In the genomic region with DNA sequence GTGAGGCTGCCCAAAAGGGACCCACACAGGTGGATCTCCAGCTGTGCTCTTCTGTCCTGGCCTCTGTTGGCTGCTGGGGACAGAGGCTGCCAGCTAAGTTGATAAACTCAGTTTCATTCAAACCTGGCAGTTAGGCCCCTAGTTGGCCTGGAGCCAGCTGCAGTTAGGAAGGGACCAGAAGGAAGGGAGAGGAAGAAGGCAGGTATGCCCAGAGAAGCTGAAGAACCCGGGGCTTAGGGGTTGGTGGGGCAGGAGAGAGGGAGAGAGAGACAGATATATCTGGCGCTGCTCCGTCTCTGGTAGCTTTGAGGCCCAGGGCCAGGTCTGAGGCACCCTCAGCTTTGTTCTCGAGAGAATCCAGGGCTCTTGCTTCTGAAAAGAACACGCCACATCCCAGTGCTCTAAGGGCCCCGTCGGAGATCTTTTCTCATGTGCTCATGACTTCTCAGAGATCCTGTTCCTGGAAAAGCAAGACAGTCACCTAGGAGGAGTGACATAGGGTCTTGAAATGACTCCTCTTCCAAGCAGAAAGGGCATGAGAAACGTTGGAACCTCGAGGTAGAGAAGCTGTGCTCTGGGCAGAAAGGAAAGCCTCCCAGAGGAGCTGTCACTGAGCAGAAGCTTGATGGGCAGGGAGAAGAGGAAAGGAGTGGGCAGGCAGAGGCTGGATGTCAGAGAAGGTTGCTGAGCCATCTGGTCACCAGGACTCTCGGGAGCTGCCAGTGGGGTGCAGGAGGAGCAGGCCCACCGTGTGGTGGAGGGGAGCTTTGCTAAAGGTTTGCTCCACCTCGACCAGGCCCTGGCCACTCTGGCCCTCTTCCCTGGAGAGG, we compare ENCODE assay signal across 2 cellular contexts.
A peak's percentile ranks its signal among the peaks of the same experiment; 100 is the strongest.
TF ChIP-seq lines count a peak whose summit lies in the region.

No MANE protein-coding gene starts in this region.

TF ChIP-seq in Ishikawa, 13 proteins besides CTCF, POLR2A, EP300 and RAD21:
- TF ChIP-seq CREB1 (IDR thresholded peaks at IDR 0.05; ENCODE audit: low read depth) (no peak), REST (IDR thresholded peaks at IDR 0.05; ENCODE audit: low read depth) (no peak), USF1 (IDR thresholded peaks at IDR 0.05) (no peak), NFIC (IDR thresholded peaks at IDR 0.05) (peak; percentile 22; the same call in 1 of the 2 replicates), TAF1 (IDR thresholded peaks at IDR 0.05; ENCODE audit: low read depth) (no peak), ZBTB7A (IDR thresholded peaks at IDR 0.05; ENCODE audit: low read depth) (no peak), MAX (IDR thresholded peaks at IDR 0.05) (no peak), YY1 (IDR thresholded peaks at IDR 0.05; ENCODE audit: low read depth) (no peak)
TF ChIP-seq in Ishikawa: peak in this region for 1.

TF ChIP-seq in K562, 482 proteins besides CTCF, POLR2A, EP300 and RAD21 (continues in another document):
- TF ChIP-seq SIRT6 (IDR thresholded peaks at IDR 0.05; ENCODE audit: low read depth, low read length) (no peak), TFAM (CRISPR knock-in tag; conservative IDR thresholded peaks at IDR 0.05) (no peak), TEAD1 (CRISPR knock-in tag; IDR thresholded peaks at IDR 0.05) (no peak), DDX20 (tag; IDR thresholded peaks at IDR 0.05; ENCODE audit: low read depth) (no peak), CXXC5 (CRISPR knock-in tag; IDR thresholded peaks at IDR 0.05) (peak; percentile 53), ZNF175 (CRISPR knock-in tag; IDR thresholded peaks at IDR 0.05; ENCODE audit: low read depth) (0 out of 2 replicates have a peak, but pooled peaks have one; percentile 38), ZNF354B (CRISPR knock-in tag; IDR thresholded peaks at IDR 0.05) (no peak), ZNF584 (CRISPR knock-in tag; IDR thresholded peaks at IDR 0.05; ENCODE audit: low read depth) (0 out of 2 replicates have a peak, but pooled peaks have one; percentile 11), NFRKB (IDR thresholded peaks at IDR 0.05; ENCODE audit: low read depth) (0 out of 2 replicates have a peak, but pooled peaks have one; percentile 64), REST (CRISPR knock-in tag; IDR thresholded peaks at IDR 0.05; ENCODE audit: low read depth) (no peak), RBBP5 (IDR thresholded peaks at IDR 0.05; ENCODE audit: borderline replicate concordance, insufficient read depth, low read length, poor library complexity, severe bottlenecking) (no peak), NFIX (CRISPR knock-in tag; IDR thresholded peaks at IDR 0.05; ENCODE audit: low read depth) (0 out of 2 replicates have a peak, but pooled peaks have one; percentile 5), ZNF592 (IDR thresholded peaks at IDR 0.05) (peak; percentile 93), FOXA3 (CRISPR knock-in tag; conservative IDR thresholded peaks at IDR 0.05 in 1 of 2, IDR thresholded peaks at IDR 0.05 in 1 of 2) (no peak), JUN (IDR thresholded peaks at IDR 0.05; ENCODE audit: borderline replicate concordance, low read depth, low read length) (no peak), JUN (CRISPR knock-in tag; IDR thresholded peaks at IDR 0.05; ENCODE audit: borderline replicate concordance) (no peak), ARNT (IDR thresholded peaks at IDR 0.05) (0 out of 4 replicates have a peak, but pooled peaks of 1 of the 2 experiments have one; percentile 25), FOXJ3 (CRISPR knock-in tag; IDR thresholded peaks at IDR 0.05) (no peak), GTF3C2 (IDR thresholded peaks at IDR 0.05; ENCODE audit: borderline replicate concordance, extremely low read depth, insufficient read length) (no peak), XRCC3 (IDR thresholded peaks at IDR 0.05) (no peak), POLR2AphosphoS5 (IDR thresholded peaks at IDR 0.05; ENCODE audit: control insufficient read depth, insufficient read depth, low read depth, low read length) (no peak), NR4A1 (CRISPR knock-in tag; IDR thresholded peaks at IDR 0.05) (no peak), NR4A1 (tag; IDR thresholded peaks at IDR 0.05) (0 out of 2 replicates have a peak, but pooled peaks have one; percentile 31)
- TF ChIP-seq, protein P1, sequence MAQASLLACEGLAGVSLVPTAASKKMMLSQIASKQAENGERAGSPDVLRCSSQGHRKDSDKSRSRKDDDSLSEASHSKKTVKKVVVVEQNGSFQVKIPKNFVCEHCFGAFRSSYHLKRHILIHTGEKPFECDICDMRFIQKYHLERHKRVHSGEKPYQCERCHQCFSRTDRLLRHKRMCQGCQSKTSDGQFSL (CRISPR knock-in tag; IDR thresholded peaks at IDR 0.05), result no peak
- TF ChIP-seq, protein P1 (tag; IDR thresholded peaks at IDR 0.05), result 0 out of 4 replicates have a peak, but pooled peaks of 1 of the 2 experiments have one; percentile 63
- TF ChIP-seq, protein P2, sequence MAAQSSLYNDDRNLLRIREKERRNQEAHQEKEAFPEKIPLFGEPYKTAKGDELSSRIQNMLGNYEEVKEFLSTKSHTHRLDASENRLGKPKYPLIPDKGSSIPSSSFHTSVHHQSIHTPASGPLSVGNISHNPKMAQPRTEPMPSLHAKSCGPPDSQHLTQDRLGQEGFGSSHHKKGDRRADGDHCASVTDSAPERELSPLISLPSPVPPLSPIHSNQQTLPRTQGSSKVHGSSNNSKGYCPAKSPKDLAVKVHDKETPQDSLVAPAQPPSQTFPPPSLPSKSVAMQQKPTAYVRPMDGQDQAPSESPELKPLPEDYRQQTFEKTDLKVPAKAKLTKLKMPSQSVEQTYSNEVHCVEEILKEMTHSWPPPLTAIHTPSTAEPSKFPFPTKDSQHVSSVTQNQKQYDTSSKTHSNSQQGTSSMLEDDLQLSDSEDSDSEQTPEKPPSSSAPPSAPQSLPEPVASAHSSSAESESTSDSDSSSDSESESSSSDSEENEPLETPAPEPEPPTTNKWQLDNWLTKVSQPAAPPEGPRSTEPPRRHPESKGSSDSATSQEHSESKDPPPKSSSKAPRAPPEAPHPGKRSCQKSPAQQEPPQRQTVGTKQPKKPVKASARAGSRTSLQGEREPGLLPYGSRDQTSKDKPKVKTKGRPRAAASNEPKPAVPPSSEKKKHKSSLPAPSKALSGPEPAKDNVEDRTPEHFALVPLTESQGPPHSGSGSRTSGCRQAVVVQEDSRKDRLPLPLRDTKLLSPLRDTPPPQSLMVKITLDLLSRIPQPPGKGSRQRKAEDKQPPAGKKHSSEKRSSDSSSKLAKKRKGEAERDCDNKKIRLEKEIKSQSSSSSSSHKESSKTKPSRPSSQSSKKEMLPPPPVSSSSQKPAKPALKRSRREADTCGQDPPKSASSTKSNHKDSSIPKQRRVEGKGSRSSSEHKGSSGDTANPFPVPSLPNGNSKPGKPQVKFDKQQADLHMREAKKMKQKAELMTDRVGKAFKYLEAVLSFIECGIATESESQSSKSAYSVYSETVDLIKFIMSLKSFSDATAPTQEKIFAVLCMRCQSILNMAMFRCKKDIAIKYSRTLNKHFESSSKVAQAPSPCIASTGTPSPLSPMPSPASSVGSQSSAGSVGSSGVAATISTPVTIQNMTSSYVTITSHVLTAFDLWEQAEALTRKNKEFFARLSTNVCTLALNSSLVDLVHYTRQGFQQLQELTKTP (IDR thresholded peaks at IDR 0.05; ENCODE audit: low read depth in 1 of 2, partially characterized antibody in 2 of 2), result no peak
- TF ChIP-seq, protein P3, sequence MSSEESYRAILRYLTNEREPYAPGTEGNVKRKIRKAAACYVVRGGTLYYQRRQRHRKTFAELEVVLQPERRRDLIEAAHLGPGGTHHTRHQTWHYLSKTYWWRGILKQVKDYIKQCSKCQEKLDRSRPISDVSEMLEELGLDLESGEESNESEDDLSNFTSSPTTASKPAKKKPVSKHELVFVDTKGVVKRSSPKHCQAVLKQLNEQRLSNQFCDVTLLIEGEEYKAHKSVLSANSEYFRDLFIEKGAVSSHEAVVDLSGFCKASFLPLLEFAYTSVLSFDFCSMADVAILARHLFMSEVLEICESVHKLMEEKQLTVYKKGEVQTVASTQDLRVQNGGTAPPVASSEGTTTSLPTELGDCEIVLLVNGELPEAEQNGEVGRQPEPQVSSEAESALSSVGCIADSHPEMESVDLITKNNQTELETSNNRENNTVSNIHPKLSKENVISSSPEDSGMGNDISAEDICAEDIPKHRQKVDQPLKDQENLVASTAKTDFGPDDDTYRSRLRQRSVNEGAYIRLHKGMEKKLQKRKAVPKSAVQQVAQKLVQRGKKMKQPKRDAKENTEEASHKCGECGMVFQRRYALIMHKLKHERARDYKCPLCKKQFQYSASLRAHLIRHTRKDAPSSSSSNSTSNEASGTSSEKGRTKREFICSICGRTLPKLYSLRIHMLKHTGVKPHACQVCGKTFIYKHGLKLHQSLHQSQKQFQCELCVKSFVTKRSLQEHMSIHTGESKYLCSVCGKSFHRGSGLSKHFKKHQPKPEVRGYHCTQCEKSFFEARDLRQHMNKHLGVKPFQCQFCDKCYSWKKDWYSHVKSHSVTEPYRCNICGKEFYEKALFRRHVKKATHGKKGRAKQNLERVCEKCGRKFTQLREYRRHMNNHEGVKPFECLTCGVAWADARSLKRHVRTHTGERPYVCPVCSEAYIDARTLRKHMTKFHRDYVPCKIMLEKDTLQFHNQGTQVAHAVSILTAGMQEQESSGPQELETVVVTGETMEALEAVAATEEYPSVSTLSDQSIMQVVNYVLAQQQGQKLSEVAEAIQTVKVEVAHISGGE (CRISPR knock-in tag; IDR thresholded peaks at IDR 0.05), result peak in 1 of 3 experiments; percentile 17; a peak in 1 of 6 replicates
- TF ChIP-seq, protein P4, sequence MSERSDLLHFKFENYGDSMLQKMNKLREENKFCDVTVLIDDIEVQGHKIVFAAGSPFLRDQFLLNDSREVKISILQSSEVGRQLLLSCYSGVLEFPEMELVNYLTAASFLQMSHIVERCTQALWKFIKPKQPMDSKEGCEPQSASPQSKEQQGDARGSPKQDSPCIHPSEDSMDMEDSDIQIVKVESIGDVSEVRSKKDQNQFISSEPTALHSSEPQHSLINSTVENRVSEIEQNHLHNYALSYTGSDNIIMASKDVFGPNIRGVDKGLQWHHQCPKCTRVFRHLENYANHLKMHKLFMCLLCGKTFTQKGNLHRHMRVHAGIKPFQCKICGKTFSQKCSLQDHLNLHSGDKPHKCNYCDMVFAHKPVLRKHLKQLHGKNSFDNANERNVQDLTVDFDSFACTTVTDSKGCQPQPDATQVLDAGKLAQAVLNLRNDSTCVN (CRISPR knock-in tag; IDR thresholded peaks at IDR 0.05), result no peak
